In the genomic region with DNA sequence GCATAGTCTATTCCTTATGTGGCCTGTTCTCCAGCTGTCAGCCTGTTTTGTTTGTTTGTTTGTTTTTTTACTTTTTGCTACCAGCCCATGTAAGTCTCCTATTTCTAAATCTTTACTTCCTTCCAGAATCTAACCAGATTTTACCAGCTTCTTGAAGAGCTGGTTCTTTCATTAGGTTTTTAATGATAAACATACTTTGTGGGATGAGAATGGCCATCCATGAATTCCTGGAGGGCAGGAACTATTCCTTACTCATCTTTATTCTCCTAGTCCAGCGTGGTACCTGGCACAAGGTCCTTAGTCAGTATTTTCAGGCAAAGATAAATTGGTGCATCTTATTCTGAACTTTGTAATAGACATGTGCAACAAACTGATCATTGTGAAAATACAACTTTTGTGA, we compare ENCODE assay signal across 16 cellular contexts. TPM values are rescaled to one million over a fixed set of nuclear protein-coding genes. Genes with fewer than 3 reads are reported as not detected.
A peak's percentile ranks its signal among the peaks of the same experiment; 100 is the strongest.
DNase-seq lines count a peak whose midpoint lies in the region; ATAC-seq and TF ChIP-seq lines count a peak whose summit lies in the region.
"Had no signal": no experiment of that assay in that cellular context is flagged by ENCODE, and none has a peak within 500 bp of the region (broad histone marks: within the 10 kb centered on the region; RNA-seq: fewer than 3 reads in every experiment).

No MANE protein-coding gene starts in this region.

- no peak for TF ChIP-seq CTCF in CD8-positive, alpha-beta T cell (IDR thresholded peaks at IDR 0.05)
- TF ChIP-seq CTCF in HFFc6 (IDR thresholded peaks at IDR 0.05) (no peak), osteocyte (IDR thresholded peaks at IDR 0.05) (no peak)

- H3K4me1 ChIP-seq in CD8-positive, alpha-beta T cell (ENCODE audit: insufficient read depth, low read length) = no peaks in the 10 kb centered on the region
- H3K4me1 ChIP-seq in mesendoderm (ENCODE audit: control insufficient read depth, low read depth, low read length) = no peaks in the 10 kb centered on the region

- H3K4me3 ChIP-seq in CD8-positive, alpha-beta T cell (ENCODE audit: low read depth, low read length) = no peak overlapping the region
- no peak overlapping the region for H3K4me3 ChIP-seq in mesendoderm (ENCODE audit: low read length)

- H3K23ac ChIP-seq in mesendoderm (ENCODE audit: low read length) = no peak overlapping the region

- POLR2A ChIA-PET in CD8-positive, alpha-beta T cell (lab: Charles Lee) = no interaction called here

- intact Hi-C loops in CD8-positive, alpha-beta T cell (cut with DNase I, micrococcal nuclease) = no loop called here

- H3K79me2 ChIP-seq in mesendoderm (ENCODE audit: control insufficient read depth, insufficient read depth, low read length) = no peaks in the 10 kb centered on the region

- no peak overlapping the region for H3K4me2 ChIP-seq in mesendoderm (ENCODE audit: low read length)

- H3K9ac ChIP-seq in mesendoderm (ENCODE audit: low read length) = no peak overlapping the region

- CTCF ChIA-PET in CD8-positive, alpha-beta T cell (lab: Charles Lee) = no interaction called here

- no peak for DNase-seq in CD8-positive, alpha-beta T cell
- DNase-seq in HFFc6 (peak; percentile 14), osteocyte (ENCODE audit: extremely low spot score, unreplicated experiment) (no peak), SKM-1 (lab: John Stamatoyannopoulos, UW; ENCODE audit: unreplicated experiment) (no peak), mesendoderm (no peak)
- DNase-seq in activated CD8-positive, alpha-beta memory T cell treated with anti-CD3 and anti-CD28 coated beads for 24 hours = no peak
- DNase-seq: EL; KBM-7; NCI-H146; NCI-H2227 treated with DMSO at 0.1 percent for 48 hours; NCI-H526 treated with DMSO at 0.1 percent for 48 hours; NK-92 treated with Interleukin-12 subunit alpha and Interleukin-12 subunit beta, amount 100 ng/mL, for 24 hours; OCI-M1; RPMI8226 had no signal

- no peak overlapping the region for H2BK15ac ChIP-seq in mesendoderm (replicated peaks; ENCODE audit: low read depth)

- peaks cover 19% of the 10 kb centered on the region for H3K36me3 ChIP-seq in CD8-positive, alpha-beta T cell (ENCODE audit: insufficient read depth, low read length)
- H3K36me3 ChIP-seq in mesendoderm (ENCODE audit: control insufficient read depth, insufficient read depth, low read length) = peaks cover 3% of the 10 kb centered on the region

- H2BK5ac ChIP-seq in mesendoderm (ENCODE audit: low read length) = no peak overlapping the region

- no peak overlapping the region for H3K4me3 Mint-ChIP-seq in CD8-positive, alpha-beta T cell
- no peak overlapping the region; the same call in 1 of the 2 replicates for H3K4me3 Mint-ChIP-seq in HFFc6
- H3K4me3 Mint-ChIP-seq in osteocyte (ENCODE audit: unreplicated experiment) = no peak overlapping the region

- H4K5ac ChIP-seq in mesendoderm (ENCODE audit: low read length) = no peak overlapping the region

- H3K4me1 Mint-ChIP-seq in CD8-positive, alpha-beta T cell (ENCODE audit: low read depth) = peaks cover 15% of the 10 kb centered on the region
- H3K4me1 Mint-ChIP-seq in HFFc6 (ENCODE audit: low read depth) (peaks cover 19% of the 10 kb centered on the region), osteocyte (ENCODE audit: unreplicated experiment) (peaks cover 5% of the 10 kb centered on the region)

- H3K79me1 ChIP-seq in mesendoderm (ENCODE audit: low read length) = no peaks in the 10 kb centered on the region

- H3K27ac Mint-ChIP-seq in CD8-positive, alpha-beta T cell = peak overlapping the region; percentile 68
- H3K27ac Mint-ChIP-seq in HFFc6 (peak overlapping the region; percentile 66), osteocyte (ENCODE audit: unreplicated experiment) (peak overlapping the region; percentile 27)

- H2AK5ac ChIP-seq in mesendoderm (ENCODE audit: low read length) = no peak overlapping the region

- no peaks in the 10 kb centered on the region for H3K9me3 Mint-ChIP-seq in CD8-positive, alpha-beta T cell
- H3K9me3 Mint-ChIP-seq in HFFc6 (no peaks in the 10 kb centered on the region), osteocyte (ENCODE audit: unreplicated experiment) (no peaks in the 10 kb centered on the region)

- H3K36me3 Mint-ChIP-seq in CD8-positive, alpha-beta T cell = peaks cover 45% of the 10 kb centered on the region
- H3K36me3 Mint-ChIP-seq in HFFc6 (ENCODE audit: low read depth) (peaks cover 23% of the 10 kb centered on the region; the same call in 1 of the 2 replicates), osteocyte (ENCODE audit: unreplicated experiment) (peaks cover 23% of the 10 kb centered on the region)

- H3K18ac ChIP-seq in mesendoderm (ENCODE audit: low read length) = no peak overlapping the region

- no peaks in the 10 kb centered on the region for H3K27me3 ChIP-seq in CD8-positive, alpha-beta T cell (ENCODE audit: insufficient read depth, low read length)
- no peaks in the 10 kb centered on the region for H3K27me3 ChIP-seq in mesendoderm (ENCODE audit: insufficient read depth, low read length, poor library complexity)

- WGBS in mesendoderm (ENCODE audit: extremely low coverage, insufficient coverage, low lambda C conversion rate) = no CpG with 5 or more reads among the region's 1 CpG

- H2BK120ac ChIP-seq in mesendoderm (ENCODE audit: low read depth, low read length) = no peak overlapping the region

- H3K27me3 Mint-ChIP-seq in CD8-positive, alpha-beta T cell (ENCODE audit: low read depth) = no peaks in the 10 kb centered on the region
- H3K27me3 Mint-ChIP-seq in HFFc6 (ENCODE audit: insufficient read depth) (no peaks in the 10 kb centered on the region), osteocyte (ENCODE audit: unreplicated experiment) (no peaks in the 10 kb centered on the region)

- H3K4ac ChIP-seq in mesendoderm (ENCODE audit: low read depth, low read length) = no peak overlapping the region

- no peak for ATAC-seq in CD8-positive, alpha-beta T cell
- ATAC-seq: HCT116 had no signal

- H3K9me3 ChIP-seq in CD8-positive, alpha-beta T cell (ENCODE audit: low read length) = no peaks in the 10 kb centered on the region

- no peak overlapping the region for H4K8ac ChIP-seq in mesendoderm (ENCODE audit: low read depth, low read length)

- H3K27ac ChIP-seq in CD8-positive, alpha-beta T cell (ENCODE audit: low read depth, low read length) = no peak overlapping the region
- H3K27ac ChIP-seq in cingulate gyrus (ENCODE audit: low read depth, low read length) (peak overlapping the region; percentile 10), mesendoderm (ENCODE audit: low read depth, low read length) (no peak overlapping the region)

- H3K56ac ChIP-seq in mesendoderm (ENCODE audit: low read length) = no peak overlapping the region

RNA-seq across cellular contexts. Expression of a gene that starts 17.3 kb away (rescaled TPM):
- 10 to 100 TPM; 22.4 to 23.2 TPM for total RNA-seq in CD8-positive, alpha-beta T cell
- 10 to 100 TPM; 38.8 to 51.9 (median 47.7) TPM for total RNA-seq in HFFc6 (2021; fragmentation: NEBNext Ultra II Directional; extraction: Animal tissue kit (Norgen Biotek cat#: 25700))
- 49.3 and 50.8 TPM in 2 replicates for total RNA-seq in osteocyte
- polyA plus RNA-seq in mesendoderm (2013, experiment 1 of 2) = 33.0 TPM
- polyA plus RNA-seq in mesendoderm (2013, experiment 2 of 2) = 32.1 TPM

RNA-seq across cellular contexts. Expression of a gene that starts 17.6 kb away (rescaled TPM):
- 10 to 100 TPM; 82.6 to 87.2 TPM for total RNA-seq in CD8-positive, alpha-beta T cell
- 10 to 100 TPM; 55.9 to 85.0 (median 76.5) TPM for total RNA-seq in HFFc6 (2021; fragmentation: NEBNext Ultra II Directional; extraction: Animal tissue kit (Norgen Biotek cat#: 25700))
- 81.2 and 83.1 TPM in 2 replicates for total RNA-seq in osteocyte
- 75.7 TPM for polyA plus RNA-seq in mesendoderm (2013, experiment 1 of 2)
- 77.7 TPM for polyA plus RNA-seq in mesendoderm (2013, experiment 2 of 2)

RNA-seq across cellular contexts. Expression of a gene that starts 41.6 kb away (rescaled TPM):
- 10 to 100 TPM; 32.8 to 35.2 TPM for total RNA-seq in CD8-positive, alpha-beta T cell
- total RNA-seq in HFFc6 (2021; fragmentation: NEBNext Ultra II Directional; extraction: Animal tissue kit (Norgen Biotek cat#: 25700)) = 10 to 100 TPM; 70.3 to 80.0 (median 76.7) TPM
- total RNA-seq in osteocyte = 61.8 and 67.4 TPM in 2 replicates
- polyA plus RNA-seq in mesendoderm (2013, experiment 1 of 2) = 16.7 TPM
- polyA plus RNA-seq in mesendoderm (2013, experiment 2 of 2) = 16.9 TPM
